ENCODE assay signal across 15 cellular contexts in genomic region chr4:15150636-15151432, GRCh38.
DNase-seq lines count a peak whose midpoint lies in the region; ATAC-seq and TF ChIP-seq lines count a peak whose summit lies in the region.
"Had no signal": no experiment of that assay in that cellular context is flagged by ENCODE, and none has a peak within 500 bp of the region (broad histone marks: within the 10 kb centered on the region; RNA-seq: fewer than 3 reads in every experiment).

No MANE protein-coding gene starts in this region.

- POLR2A ChIA-PET in RWPE1 (lab: Yijun Ruan, JAX; ENCODE audit: low non-redundant PET): no interaction called here
- POLR2A ChIA-PET in A673 (lab: Charles Lee; ENCODE audit: low non-redundant PET): no interaction called here

- no peaks in the 10 kb centered on the region for H3K27me3 ChIP-seq in A673 (replicated peaks; ENCODE audit: insufficient read depth, low read depth, low read length, poor library complexity)
- H3K27me3 ChIP-seq: brain microvascular endothelial cell had no signal

- peaks cover 6% of the 10 kb centered on the region for H3K9me3 Mint-ChIP-seq in progenitor cell of endocrine pancreas (ENCODE audit: low read depth)
- H3K9me3 Mint-ChIP-seq: memory B cell; natural killer cell treated with Interleukin-12 subunit alpha and Interleukin-12 subunit beta and Interleukin-15 and Interleukin-18, amount 100 ng/mL, for 72 hours had no signal

- DNase-seq in RWPE1 (ENCODE audit: low spot score) (no peak), erythroblast (lab: John Stamatoyannopoulos, UW) (peak; percentile 4 to 19), progenitor cell of endocrine pancreas (ENCODE audit: low spot score, unreplicated experiment) (no peak), HK-2 (ENCODE audit: unreplicated experiment) (no peak), A673 (ENCODE audit: low spot score) (no peak)
- DNase-seq: activated CD4-positive, alpha-beta T cell treated with anti-CD3 and anti-CD28 coated beads, Interleukin-2, amount 10 ng/mL, durations not matched to agents 24 days and 14 days; activated naive CD4-positive, alpha-beta T cell treated with anti-CD3 and anti-CD28 coated beads, Interleukin-2, amount 50 U/mL, for 16 hours; activated T-cell treated with anti-CD3 and anti-CD28 coated beads for 4 hours; brain microvascular endothelial cell; stimulated activated CD4-positive, alpha-beta T cell treated with anti-CD3 and anti-CD28 coated beads, Interleukin-15, amount 100 ng/mL, for 24 hours; stimulated activated naive CD4-positive, alpha-beta T cell treated with Interleukin-2 at 50 U/mL for 16 hours had no signal

- H3K27me3 Mint-ChIP-seq in progenitor cell of endocrine pancreas: no peaks in the 10 kb centered on the region
- H3K27me3 Mint-ChIP-seq: activated CD4-positive, alpha-beta T cell treated with anti-CD3 and anti-CD28 coated beads, Interleukin-2, amount 10 ng/mL, durations not matched to agents 24 days and 14 days had no signal

- TF ChIP-seq POLR2A in erythroblast (IDR thresholded peaks at IDR 0.05; ENCODE audit: low read length): no peak

- no peak overlapping the region for H3K4me3 Mint-ChIP-seq in progenitor cell of endocrine pancreas (ENCODE audit: low read depth)
- H3K4me3 Mint-ChIP-seq: activated CD4-positive, alpha-beta T cell treated with anti-CD3 and anti-CD28 coated beads, Interleukin-2, amount 10 ng/mL, durations not matched to agents 24 days and 14 days; memory B cell; natural killer cell treated with Interleukin-12 subunit alpha and Interleukin-12 subunit beta and Interleukin-15 and Interleukin-18, amount 100 ng/mL, for 72 hours had no signal

- H3K27ac Mint-ChIP-seq in progenitor cell of endocrine pancreas: peak overlapping the region; percentile 18
- H3K27ac Mint-ChIP-seq: activated CD4-positive, alpha-beta T cell treated with anti-CD3 and anti-CD28 coated beads, Interleukin-2, amount 10 ng/mL, durations not matched to agents 24 days and 14 days; memory B cell; natural killer cell treated with Interleukin-12 subunit alpha and Interleukin-12 subunit beta and Interleukin-15 and Interleukin-18, amount 100 ng/mL, for 72 hours had no signal

- H3K4me1 ChIP-seq in A673 (ENCODE audit: insufficient read depth, low read length, poor library complexity, severe bottlenecking): peaks cover 20% of the 10 kb centered on the region

- no peaks in the 10 kb centered on the region for H3K36me3 Mint-ChIP-seq in progenitor cell of endocrine pancreas (ENCODE audit: insufficient read depth)
- H3K36me3 Mint-ChIP-seq: memory B cell; natural killer cell treated with Interleukin-12 subunit alpha and Interleukin-12 subunit beta and Interleukin-15 and Interleukin-18, amount 100 ng/mL, for 72 hours had no signal

- H3K27ac ChIP-seq in C4-2B (peak overlapping the region; percentile 81), RWPE1 (peak overlapping the region; percentile 54; the same call in 1 of the 2 replicates), A673 (ENCODE audit: low read depth, low read length, poor library complexity, severe bottlenecking) (no peak overlapping the region)

- H3K36me3 ChIP-seq in A673 (ENCODE audit: insufficient read depth, low read length, poor library complexity, severe bottlenecking): no peaks in the 10 kb centered on the region
- H3K36me3 ChIP-seq: brain microvascular endothelial cell had no signal

- intact Hi-C loops in A673 (cut with micrococcal nuclease; ENCODE audit: unreplicated experiment): no loop called here

- no peak for ATAC-seq in GM18520 (IDR thresholded peaks at IDR 0.05; ENCODE audit: unreplicated experiment)

- peaks cover 12% of the 10 kb centered on the region for H3K4me1 Mint-ChIP-seq in progenitor cell of endocrine pancreas (ENCODE audit: low read depth)
- H3K4me1 Mint-ChIP-seq: activated CD4-positive, alpha-beta T cell treated with anti-CD3 and anti-CD28 coated beads, Interleukin-2, amount 10 ng/mL, durations not matched to agents 24 days and 14 days had no signal

- no peak for TF ChIP-seq CTCF in C4-2B (conservative IDR thresholded peaks at IDR 0.05)
- TF ChIP-seq CTCF in RWPE1 (conservative IDR thresholded peaks at IDR 0.05; ENCODE audit: low read depth): no peak
- TF ChIP-seq CTCF in progenitor cell of endocrine pancreas (IDR thresholded peaks at IDR 0.05; ENCODE audit: unreplicated experiment): no peak
- no peak for TF ChIP-seq CTCF in A673 (conservative IDR thresholded peaks at IDR 0.05; ENCODE audit: low read depth, low read length)

- CTCF ChIA-PET in RWPE1 (lab: Yijun Ruan, JAX): no interaction called here
- CTCF ChIA-PET in A673 (lab: Charles Lee): no interaction called here

- H3K9me3 ChIP-seq in A673 (ENCODE audit: low read depth, low read length, poor library complexity, severe bottlenecking): no peaks in the 10 kb centered on the region

- no peak overlapping the region for H3K4me3 ChIP-seq in A673 (ENCODE audit: low read depth, low read length, poor library complexity, severe bottlenecking)

- BruUV-seq in A673 (replicated peaks; lab: Mats Ljungman, UMichigan): no TSS peak

Comparison
In these comparisons a context has a peak if more than half of its experiments do, and no peak if none do; other contexts are left out.
1. DNase-seq: peak in erythroblast (2 of 2); none in RWPE1 (single experiment), progenitor cell of endocrine pancreas (single experiment), HK-2 (single experiment) and A673 (single experiment).